In genomic region chr22:31481129-31481528, GRCh38 we compare ENCODE assay signal across 18 cellular contexts. TPM values are rescaled to one million over a fixed set of nuclear protein-coding genes. Genes with fewer than 3 reads are reported as not detected.
DNase-seq lines count a peak whose midpoint lies in the region; ATAC-seq and TF ChIP-seq lines count a peak whose summit lies in the region.
"Had no signal": no experiment of that assay in that cellular context is flagged by ENCODE, and none has a peak within 500 bp of the region (broad histone marks: within the 10 kb centered on the region; RNA-seq: fewer than 3 reads in every experiment).

No MANE protein-coding gene starts in this region.

- TF ChIP-seq CTCF in Calu3 (IDR thresholded peaks at IDR 0.05; ENCODE audit: unreplicated experiment) = no peak

- no TSS peak for BruUV-seq in Calu3 (replicated peaks; lab: Mats Ljungman, UMichigan)

- no peak for ATAC-seq in T-helper 17 cell
- ATAC-seq in activated T-helper 17 cell treated with anti-CD3 and anti-CD28 coated beads, Interleukin-2, amount 50 U/mL, for 72 hours (replicated peaks) = no peak
- ATAC-seq in stimulated activated naive B cell treated with anti-CD40 and anti-IgM and Interleukin-4, amounts not matched to agents 10 μg/mL and 1 μg/mL and 100 μg/mL, for 72 hours (replicated peaks) = no peak

- H3K9me3 ChIP-seq in T-helper 17 cell (ENCODE audit: control insufficient read depth, low read length, poor library complexity, severe bottlenecking) = no peaks in the 10 kb centered on the region
- H3K9me3 ChIP-seq: BE2C, BLaER1 had no signal

- peaks cover 18% of the 10 kb centered on the region for H3K4me1 Mint-ChIP-seq in T-helper 17 cell
- peaks cover 13% of the 10 kb centered on the region for H3K4me1 Mint-ChIP-seq in activated T-helper 17 cell treated with anti-CD3 and anti-CD28 coated beads, Interleukin-2, amount 50 U/mL, for 72 hours
- peaks cover 8 to 22% of the 10 kb centered on the region in 2 donors for H3K4me1 Mint-ChIP-seq in stimulated activated naive B cell treated with anti-CD40 and anti-IgM and Interleukin-4, amounts not matched to agents 10 μg/mL and 1 μg/mL and 100 μg/mL, for 72 hours
- no peaks in the 10 kb centered on the region for H3K4me1 Mint-ChIP-seq in Calu3 (ENCODE audit: low read depth, unreplicated experiment)

- intact Hi-C loops in Calu3 (cut with micrococcal nuclease; ENCODE audit: unreplicated experiment) = no loop called here

- H3K36me3 Mint-ChIP-seq in T-helper 17 cell (ENCODE audit: low read depth) (peaks cover 2% of the 10 kb centered on the region), Calu3 (ENCODE audit: insufficient read depth, unreplicated experiment) (peaks cover 70% of the 10 kb centered on the region)
- peaks cover 100% of the 10 kb centered on the region for H3K36me3 Mint-ChIP-seq in activated T-helper 17 cell treated with anti-CD3 and anti-CD28 coated beads, Interleukin-2, amount 50 U/mL, for 72 hours (ENCODE audit: low read depth)
- peaks cover 46 to 67% of the 10 kb centered on the region in 2 donors for H3K36me3 Mint-ChIP-seq in stimulated activated naive B cell treated with anti-CD40 and anti-IgM and Interleukin-4, amounts not matched to agents 10 μg/mL and 1 μg/mL and 100 μg/mL, for 72 hours

- CTCF ChIA-PET in Calu3 (lab: Charles Lee) = no interaction called here

- H3K27ac Mint-ChIP-seq in T-helper 17 cell (peak overlapping the region; percentile 47), Calu3 (ENCODE audit: unreplicated experiment) (no peak overlapping the region)
- H3K27ac Mint-ChIP-seq in activated T-helper 17 cell treated with anti-CD3 and anti-CD28 coated beads, Interleukin-2, amount 50 U/mL, for 72 hours = peak overlapping the region; percentile 17
- peak overlapping the region; percentile 25 for H3K27ac Mint-ChIP-seq in stimulated activated naive B cell treated with anti-CD40 and anti-IgM and Interleukin-4, amounts not matched to agents 10 μg/mL and 1 μg/mL and 100 μg/mL, for 72 hours
- H3K27ac Mint-ChIP-seq: CD4-positive, CD25-positive, alpha-beta regulatory T cell had no signal

- H3K27me3 Mint-ChIP-seq in T-helper 17 cell = no peaks in the 10 kb centered on the region
- H3K27me3 Mint-ChIP-seq in activated T-helper 17 cell treated with anti-CD3 and anti-CD28 coated beads, Interleukin-2, amount 50 U/mL, for 72 hours = no peaks in the 10 kb centered on the region
- no peaks in the 10 kb centered on the region for H3K27me3 Mint-ChIP-seq in stimulated activated naive B cell treated with anti-CD40 and anti-IgM and Interleukin-4, amounts not matched to agents 10 μg/mL and 1 μg/mL and 100 μg/mL, for 72 hours
- H3K27me3 Mint-ChIP-seq in Calu3 (ENCODE audit: unreplicated experiment) = no peaks in the 10 kb centered on the region
- H3K27me3 Mint-ChIP-seq: CD4-positive, alpha-beta memory T cell; CD4-positive, CD25-positive, alpha-beta regulatory T cell; CD8-positive, alpha-beta memory T cell had no signal

- DNase-seq in T-helper 17 cell (no peak), Calu3 (no peak), kidney tubule cell (ENCODE audit: low spot score) (no peak), NCI-H2081 treated with DMSO at 0.1 percent for 48 hours (lab: John Stamatoyannopoulos, UW) (no peak)
- DNase-seq in stimulated activated naive B cell treated with anti-CD40 and anti-IgM and Interleukin-4, amounts not matched to agents 10 μg/mL and 1 μg/mL and 100 μg/mL, for 72 hours = no peak
- DNase-seq: 8988T; ACHN; BE2C; C1 segment of cervical spinal cord; CD4-positive, alpha-beta memory T cell; CD4-positive, CD25-positive, alpha-beta regulatory T cell; CD8-positive, alpha-beta memory T cell; COR-L47; DMS79 treated with DMSO at 0.1 percent for 48 hours; GF-D8 had no signal

- H3K4me3 Mint-ChIP-seq in T-helper 17 cell (no peak overlapping the region), Calu3 (ENCODE audit: low read depth, unreplicated experiment) (no peak overlapping the region)
- no peak overlapping the region for H3K4me3 Mint-ChIP-seq in activated T-helper 17 cell treated with anti-CD3 and anti-CD28 coated beads, Interleukin-2, amount 50 U/mL, for 72 hours
- H3K4me3 Mint-ChIP-seq in stimulated activated naive B cell treated with anti-CD40 and anti-IgM and Interleukin-4, amounts not matched to agents 10 μg/mL and 1 μg/mL and 100 μg/mL, for 72 hours = no peak overlapping the region
- H3K4me3 Mint-ChIP-seq: CD14-positive monocyte; CD4-positive, alpha-beta memory T cell; CD4-positive, CD25-positive, alpha-beta regulatory T cell had no signal

- no peaks in the 10 kb centered on the region for H3K9me3 Mint-ChIP-seq in activated T-helper 17 cell treated with anti-CD3 and anti-CD28 coated beads, Interleukin-2, amount 50 U/mL, for 72 hours
- H3K9me3 Mint-ChIP-seq in stimulated activated naive B cell treated with anti-CD40 and anti-IgM and Interleukin-4, amounts not matched to agents 10 μg/mL and 1 μg/mL and 100 μg/mL, for 72 hours = no peaks in the 10 kb centered on the region
- H3K9me3 Mint-ChIP-seq in Calu3 (ENCODE audit: low read depth, unreplicated experiment) = no peaks in the 10 kb centered on the region
- H3K9me3 Mint-ChIP-seq: CD14-positive monocyte; CD4-positive, alpha-beta memory T cell; CD4-positive, CD25-positive, alpha-beta regulatory T cell; CD8-positive, alpha-beta memory T cell had no signal

RNA-seq across cellular contexts. Expression of gene EIF4ENIF1, which starts 8.5 kb away (rescaled TPM):
- total RNA-seq in T-helper 17 cell = 10 to 100 TPM; 24.2 to 26.4 TPM
- 10 to 100 TPM; 31.5 to 41.0 TPM for total RNA-seq in activated T-helper 17 cell treated with anti-CD3 and anti-CD28 coated beads, Interleukin-2, amount 50 U/mL, for 72 hours
- total RNA-seq in Calu3 (2022) = 27.3 and 32.0 TPM in 2 replicates

RNA-seq across cellular contexts. Expression of gene SFI1, which starts 15.2 kb away (rescaled TPM):
- total RNA-seq in T-helper 17 cell (100 to 1,000 TPM; 185 to 189 TPM), Calu3 (2022) (59.2 and 61.4 TPM in 2 replicates)
- total RNA-seq in activated T-helper 17 cell treated with anti-CD3 and anti-CD28 coated beads, Interleukin-2, amount 50 U/mL, for 72 hours = 100 to 1,000 TPM; 125 to 349 TPM
